ENCODE assay signal across 8 cellular contexts in genomic region chr6:13428528-13429405, GRCh38. TPM values are rescaled to one million over a fixed set of nuclear protein-coding genes. Genes with fewer than 3 reads are reported as not detected.
DNase-seq lines count a peak whose midpoint lies in the region; ATAC-seq and TF ChIP-seq lines count a peak whose summit lies in the region.

No MANE protein-coding gene starts in this region.

- H3K36me3 ChIP-seq in gastrocnemius medialis = no peaks in the 10 kb centered on the region

- H3K4me1 ChIP-seq in gastrocnemius medialis = peaks cover 54 to 68% of the 10 kb centered on the region in 2 donors

- in situ Hi-C loops in gastrocnemius medialis (cut with MboI; ENCODE audit: low sequenced_read_pairs in 4 of 4) = no loop called here

- H3K4me1 Mint-ChIP-seq in activated T-cell treated with anti-CD3 and anti-CD28 coated beads, Interleukin-2, amount 50 U/mL, for 4 hours (ENCODE audit: low read depth) = peaks cover 75% of the 10 kb centered on the region

- DNase-seq in activated T-cell treated with anti-CD3 and anti-CD28 coated beads, Interleukin-2, amount 50 U/mL, for 4 hours = no peak
- no peak for DNase-seq in activated T-cell treated with anti-CD3 and anti-CD28 coated beads, Interleukin-2, amount 50 U/mL, for 1 hour
- DNase-seq in activated CD4-positive, alpha-beta T cell treated with anti-CD3 and anti-CD28 coated beads, Interleukin-2, amount 50 U/mL, for 48 hours = peak; percentile 48 to 61
- DNase-seq in gastrocnemius medialis = no peak
- DNase-seq in activated gamma-delta T cell treated with Interleukin-2 at 50 U/mL for 16 hours = no peak
- DNase-seq in activated CD4-positive, CD25-positive, alpha-beta regulatory T cell (lab: John Stamatoyannopoulos, UW) = no peak
- no peak for DNase-seq in Kasumi-1 (lab: John Stamatoyannopoulos, UW)

- H3K27me3 Mint-ChIP-seq in activated T-cell treated with anti-CD3 and anti-CD28 coated beads, Interleukin-2, amount 50 U/mL, for 4 hours (ENCODE audit: low read depth) = no peaks in the 10 kb centered on the region

- ATAC-seq in activated T-cell treated with anti-CD3 and anti-CD28 coated beads, Interleukin-2, amount 50 U/mL, for 4 hours = peak in 1 of 2 donors; percentile 8
- peak; percentile 24 for ATAC-seq in HG02840 (IDR thresholded peaks at IDR 0.05; ENCODE audit: low FRiP score, unreplicated experiment)
- no peak for ATAC-seq in gastrocnemius medialis

- H3K9me3 Mint-ChIP-seq in activated T-cell treated with anti-CD3 and anti-CD28 coated beads, Interleukin-2, amount 50 U/mL, for 4 hours = peaks cover under 1% of the 10 kb centered on the region

- intact Hi-C loops in gastrocnemius medialis (cut with DNase I; ENCODE audit: low total_unique reads) = loop anchor here (10.0 kb wide), 1 partner anchor 386 kb away; the partner anchor contains the start of gene MCUR1

- peak overlapping the region in 3 of 4 donors; percentile 16 to 30 (median 20) for H3K27ac ChIP-seq in gastrocnemius medialis

- no peaks in the 10 kb centered on the region for H3K27me3 ChIP-seq in gastrocnemius medialis

- H3K4me3 Mint-ChIP-seq in activated T-cell treated with anti-CD3 and anti-CD28 coated beads, Interleukin-2, amount 50 U/mL, for 4 hours = peak overlapping the region; percentile 33

- TF ChIP-seq CTCF in gastrocnemius medialis (IDR thresholded peaks at IDR 0.05 in 4 of 5, conservative IDR thresholded peaks at IDR 0.05 in 1 of 5) = no peak

- TF ChIP-seq POLR2A in gastrocnemius medialis (IDR thresholded peaks at IDR 0.05) = no peak

- no peak overlapping the region for H3K4me3 ChIP-seq in gastrocnemius medialis

- no peaks in the 10 kb centered on the region for H3K9me3 ChIP-seq in gastrocnemius medialis

- no peaks in the 10 kb centered on the region for H3K36me3 Mint-ChIP-seq in activated T-cell treated with anti-CD3 and anti-CD28 coated beads, Interleukin-2, amount 50 U/mL, for 4 hours (ENCODE audit: insufficient read depth)

RNA-seq across cellular contexts. Expression of gene GFOD1, which starts 58.6 kb away (rescaled TPM):
- total RNA-seq in activated T-cell treated with anti-CD3 and anti-CD28 coated beads, Interleukin-2, amount 50 U/mL, for 4 hours = 10 to 100 TPM; 25.5 to 39.0 (median 38.1) TPM
- 10 to 100 TPM in 3 of 4 donors, 1 to 10 TPM in 1; 9.0 to 31.8 (median 16.9) TPM for total RNA-seq in gastrocnemius medialis

Comparison
In these comparisons a context has a peak if more than half of its experiments do, and no peak if none do; other contexts are left out.
1. DNase-seq: peak in activated CD4-positive, alpha-beta T cell treated with anti-CD3 and anti-CD28 coated beads, Interleukin-2, amount 50 U/mL, for 48 hours (2 of 2); none in activated T-cell treated with anti-CD3 and anti-CD28 coated beads, Interleukin-2, amount 50 U/mL, for 4 hours (single experiment), activated T-cell treated with anti-CD3 and anti-CD28 coated beads, Interleukin-2, amount 50 U/mL, for 1 hour (single experiment), gastrocnemius medialis (0 of 2), activated gamma-delta T cell treated with Interleukin-2 at 50 U/mL for 16 hours (single experiment), activated CD4-positive, CD25-positive, alpha-beta regulatory T cell (0 of 4) and Kasumi-1 (0 of 2).